In the genomic region with DNA sequence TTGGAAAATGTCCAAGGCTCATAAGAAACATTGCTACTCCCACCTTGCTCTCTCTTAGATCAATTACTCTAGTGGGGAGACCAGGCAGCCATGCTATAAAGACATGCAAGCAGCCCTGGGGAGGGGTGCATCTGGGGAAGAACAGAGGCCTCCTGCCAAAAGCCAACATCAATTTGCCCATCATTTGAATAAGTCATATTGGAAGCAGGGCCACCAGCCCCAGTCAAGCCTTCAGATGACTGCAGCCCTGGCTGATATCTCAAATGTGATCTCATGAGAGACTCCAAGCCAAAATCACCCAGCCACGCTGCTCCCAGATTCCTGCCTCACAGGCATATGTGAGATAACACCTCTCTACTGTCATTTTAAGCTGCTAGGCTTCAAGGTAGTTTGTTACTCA, we compare ENCODE assay signal across 23 cellular contexts.
"Had no signal": no experiment of that assay in that cellular context is flagged by ENCODE, and none has a peak within 500 bp of the region (broad histone marks: within the 10 kb centered on the region; RNA-seq: fewer than 3 reads in every experiment).

No MANE protein-coding gene starts in this region.

- H3K27ac ChIP-seq: brain microvascular endothelial cell, esophagus squamous epithelium, gastroesophageal sphincter had no signal

- H3K4me1 Mint-ChIP-seq: activated CD4-positive, alpha-beta memory T cell treated with anti-CD3 and anti-CD28 coated beads, Interleukin-2, amount 10 ng/mL, durations not matched to agents 7 days and 5 days; activated CD4-positive, alpha-beta T cell treated with anti-CD3 and anti-CD28 coated beads for 36 hours; activated CD4-positive, alpha-beta T cell treated with anti-CD3 and anti-CD28 coated beads, Interleukin-2, amount 10 ng/mL, durations not matched to agents 24 days and 14 days; activated naive CD4-positive, alpha-beta T cell treated with anti-CD3 and anti-CD28 coated beads, Interleukin-2, amount 10 ng/mL, durations not matched to agents 7 days and 5 days; activated naive CD8-positive, alpha-beta T cell treated with anti-CD3 and anti-CD28 coated beads, Interleukin-2, amount 10 ng/mL, durations not matched to agents 7 days and 5 days had no signal

- H3K27me3 ChIP-seq: brain microvascular endothelial cell, esophagus squamous epithelium had no signal

- H3K27ac Mint-ChIP-seq: activated CD4-positive, alpha-beta memory T cell treated with anti-CD3 and anti-CD28 coated beads, Interleukin-2, amount 10 ng/mL, durations not matched to agents 7 days and 5 days; activated CD4-positive, alpha-beta T cell treated with anti-CD3 and anti-CD28 coated beads for 36 hours; activated CD4-positive, alpha-beta T cell treated with anti-CD3 and anti-CD28 coated beads, Interleukin-2, amount 10 ng/mL, durations not matched to agents 24 days and 14 days; activated naive CD4-positive, alpha-beta T cell treated with anti-CD3 and anti-CD28 coated beads, Interleukin-2, amount 10 ng/mL, durations not matched to agents 7 days and 5 days; activated naive CD4-positive, alpha-beta T cell treated with anti-CD3 and anti-CD28 coated beads, Interleukin-2, amount 50 U/mL, for 72 hours; activated naive CD8-positive, alpha-beta T cell treated with anti-CD3 and anti-CD28 coated beads, Interleukin-2, amount 10 ng/mL, durations not matched to agents 7 days and 5 days; activated T-cell treated with anti-CD3 and anti-CD28 coated beads, Interleukin-2, amount 50 U/mL, for 24 hours; activated T-cell treated with anti-CD3 and anti-CD28 coated beads, Interleukin-2, amount 50 U/mL, for 72 hours had no signal

- H3K27me3 Mint-ChIP-seq: activated CD4-positive, alpha-beta memory T cell treated with anti-CD3 and anti-CD28 coated beads, Interleukin-2, amount 10 ng/mL, durations not matched to agents 7 days and 5 days; activated CD4-positive, alpha-beta T cell treated with anti-CD3 and anti-CD28 coated beads, Interleukin-2, amount 10 ng/mL, durations not matched to agents 24 days and 14 days; activated naive CD4-positive, alpha-beta T cell treated with anti-CD3 and anti-CD28 coated beads, Interleukin-2, amount 10 ng/mL, durations not matched to agents 7 days and 5 days; activated naive CD8-positive, alpha-beta T cell treated with anti-CD3 and anti-CD28 coated beads, Interleukin-2, amount 10 ng/mL, durations not matched to agents 7 days and 5 days; activated T-cell treated with anti-CD3 and anti-CD28 coated beads, Interleukin-2, amount 50 U/mL, for 24 hours had no signal

- ATAC-seq: activated CD4-positive, alpha-beta T cell treated with anti-CD3 and anti-CD28 coated beads for 36 hours; activated naive CD4-positive, alpha-beta T cell treated with anti-CD3 and anti-CD28 coated beads, Interleukin-2, amount 50 U/mL, for 72 hours; activated T-cell treated with anti-CD3 and anti-CD28 coated beads, Interleukin-2, amount 50 U/mL, for 72 hours; gastroesophageal sphincter had no signal

- H3K4me1 ChIP-seq: esophagus squamous epithelium, gastroesophageal sphincter had no signal

- H3K36me3 Mint-ChIP-seq: activated naive CD4-positive, alpha-beta T cell treated with anti-CD3 and anti-CD28 coated beads, Interleukin-2, amount 10 ng/mL, durations not matched to agents 7 days and 5 days; activated naive CD4-positive, alpha-beta T cell treated with anti-CD3 and anti-CD28 coated beads, Interleukin-2, amount 50 U/mL, for 72 hours; activated naive CD8-positive, alpha-beta T cell treated with anti-CD3 and anti-CD28 coated beads, Interleukin-2, amount 10 ng/mL, durations not matched to agents 7 days and 5 days had no signal

- H3K9me3 Mint-ChIP-seq: activated CD4-positive, alpha-beta memory T cell treated with anti-CD3 and anti-CD28 coated beads, Interleukin-2, amount 10 ng/mL, durations not matched to agents 7 days and 5 days; activated CD4-positive, alpha-beta T cell treated with anti-CD3 and anti-CD28 coated beads, Interleukin-2, amount 10 ng/mL, durations not matched to agents 24 days and 14 days; activated naive CD8-positive, alpha-beta T cell treated with anti-CD3 and anti-CD28 coated beads, Interleukin-2, amount 10 ng/mL, durations not matched to agents 7 days and 5 days; activated T-cell treated with anti-CD3 and anti-CD28 coated beads, Interleukin-2, amount 50 U/mL, for 24 hours; activated T-cell treated with anti-CD3 and anti-CD28 coated beads, Interleukin-2, amount 50 U/mL, for 72 hours had no signal

- H3K4me3 Mint-ChIP-seq: activated CD4-positive, alpha-beta memory T cell treated with anti-CD3 and anti-CD28 coated beads, Interleukin-2, amount 10 ng/mL, durations not matched to agents 7 days and 5 days; activated CD4-positive, alpha-beta T cell treated with anti-CD3 and anti-CD28 coated beads for 36 hours; activated CD4-positive, alpha-beta T cell treated with anti-CD3 and anti-CD28 coated beads, Interleukin-2, amount 10 ng/mL, durations not matched to agents 24 days and 14 days; activated naive CD4-positive, alpha-beta T cell treated with anti-CD3 and anti-CD28 coated beads, Interleukin-2, amount 10 ng/mL, durations not matched to agents 7 days and 5 days; activated naive CD8-positive, alpha-beta T cell treated with anti-CD3 and anti-CD28 coated beads, Interleukin-2, amount 10 ng/mL, durations not matched to agents 7 days and 5 days; activated T-cell treated with anti-CD3 and anti-CD28 coated beads, Interleukin-2, amount 50 U/mL, for 24 hours; activated T-cell treated with anti-CD3 and anti-CD28 coated beads, Interleukin-2, amount 50 U/mL, for 72 hours had no signal

- H3K36me3 ChIP-seq: brain microvascular endothelial cell, esophagus squamous epithelium, gastroesophageal sphincter had no signal

- H3K4me3 ChIP-seq: esophagus squamous epithelium, gastroesophageal sphincter had no signal

- DNase-seq: activated CD4-positive, alpha-beta memory T cell treated with anti-CD3 and anti-CD28 coated beads, Interleukin-2, amount 10 ng/mL, durations not matched to agents 7 days and 5 days; activated CD4-positive, alpha-beta T cell treated with anti-CD3 and anti-CD28 coated beads for 36 hours; activated CD4-positive, alpha-beta T cell treated with anti-CD3 and anti-CD28 coated beads, Interleukin-2, amount 10 ng/mL, durations not matched to agents 24 days and 14 days; activated CD4-positive, alpha-beta T cell treated with anti-CD3 and anti-CD28 coated beads, Interleukin-2, amount 50 U/mL, for 4 hours; activated CD4-positive, CD25-positive, alpha-beta regulatory T cell; activated CD4-positive, CD25-positive, alpha-beta regulatory T cell treated with anti-CD3 and anti-CD28 coated beads, Interleukin-2, amount 50 U/mL, for 72 hours; activated CD8-positive, alpha-beta memory T cell treated with anti-CD3 and anti-CD28 coated beads, Interleukin-2, amount 50 U/mL, for 48 hours; activated gamma-delta T cell; activated naive CD4-positive, alpha-beta T cell; activated naive CD4-positive, alpha-beta T cell treated with anti-CD3 and anti-CD28 coated beads, Interleukin-2, amount 10 ng/mL, durations not matched to agents 7 days and 5 days; activated naive CD8-positive, alpha-beta T cell treated with anti-CD3 and anti-CD28 coated beads, Interleukin-2, amount 10 ng/mL, durations not matched to agents 7 days and 5 days; activated T-cell treated with anti-CD3 and anti-CD28 coated beads for 4 hours; activated T-cell treated with anti-CD3 and anti-CD28 coated beads, Interleukin-2, amount 50 U/mL, for 24 hours; activated T-cell treated with anti-CD3 and anti-CD28 coated beads, Interleukin-2, amount 50 U/mL, for 72 hours; brain microvascular endothelial cell; caudate nucleus; effector memory CD4-positive, alpha-beta T cell; erythroblast; esophagus squamous epithelium; foreskin melanocyte; T-helper 2 cell had no signal
